ENCODE assay signal across 1 cellular context in the genomic region with DNA sequence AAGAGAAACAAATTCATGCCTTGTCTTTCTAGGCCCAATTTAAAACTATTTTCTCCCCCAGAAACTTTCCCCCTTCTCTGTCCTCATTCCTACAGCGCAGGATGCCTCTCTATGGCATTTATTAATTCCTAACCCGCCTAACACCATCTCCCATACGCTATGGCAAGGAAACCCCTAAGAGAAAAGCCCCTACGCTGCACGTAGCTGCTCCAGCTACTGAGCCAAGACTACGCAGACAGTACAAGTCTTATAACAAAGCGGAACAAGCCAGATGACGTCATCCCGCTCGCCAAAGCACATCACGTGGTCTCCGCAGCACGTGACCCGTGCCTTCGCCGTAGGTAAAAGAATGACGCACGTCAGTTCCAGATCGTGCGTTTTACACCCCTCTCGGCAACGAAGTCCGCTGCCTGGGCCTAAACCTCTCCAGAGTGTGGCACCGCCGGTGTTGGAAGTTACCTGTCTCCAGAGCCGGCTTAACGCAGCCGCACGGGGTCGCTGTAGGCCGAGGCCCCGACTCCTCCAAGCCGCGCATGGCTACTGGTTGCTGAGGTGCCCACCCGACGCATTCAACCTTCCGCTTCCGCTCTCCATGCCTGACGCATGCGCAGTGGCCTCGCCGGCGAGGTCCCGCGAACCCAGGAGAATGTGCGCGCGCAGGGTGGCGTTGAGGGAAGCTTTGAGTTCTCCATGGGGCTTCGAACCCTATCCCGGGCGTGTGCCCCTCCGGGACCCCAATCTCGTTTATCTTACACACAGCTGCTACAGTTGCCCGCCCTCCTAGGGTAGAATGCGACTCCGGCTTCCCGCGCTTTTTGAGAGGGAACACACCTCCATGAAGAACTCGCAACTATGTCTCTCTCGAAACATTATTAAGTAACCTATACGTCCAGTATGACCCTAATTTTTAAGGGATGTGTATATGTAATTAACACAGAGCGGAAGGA.
TF ChIP-seq lines count a peak whose summit lies in the region.

A gene with protein sequence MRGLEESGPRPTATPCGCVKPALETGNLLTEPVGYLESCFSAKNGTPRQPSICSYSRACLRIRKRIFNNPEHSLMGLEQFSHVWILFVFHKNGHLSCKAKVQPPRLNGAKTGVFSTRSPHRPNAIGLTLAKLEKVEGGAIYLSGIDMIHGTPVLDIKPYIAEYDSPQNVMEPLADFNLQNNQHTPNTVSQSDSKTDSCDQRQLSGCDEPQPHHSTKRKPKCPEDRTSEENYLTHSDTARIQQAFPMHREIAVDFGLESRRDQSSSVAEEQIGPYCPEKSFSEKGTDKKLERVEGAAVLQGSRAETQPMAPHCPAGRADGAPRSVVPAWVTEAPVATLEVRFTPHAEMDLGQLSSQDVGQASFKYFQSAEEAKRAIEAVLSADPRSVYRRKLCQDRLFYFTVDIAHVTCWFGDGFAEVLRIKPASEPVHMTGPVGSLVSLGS (minus strand): TSS at position 542 of the 947 bp plus-strand sequence. CDS start 7 bp downstream, at position 535.

TF ChIP-seq in HepG2, 621 proteins besides CTCF, POLR2A, EP300 and RAD21 (continued from another document and continues in another):
- no peak for TF ChIP-seq SMARCC2 (IDR thresholded peaks at IDR 0.05)
- no peak for TF ChIP-seq ZFP62 (CRISPR knock-in tag; IDR thresholded peaks at IDR 0.05)
- no peak for TF ChIP-seq ZNF615 (CRISPR knock-in tag; IDR thresholded peaks at IDR 0.05; ENCODE audit: borderline replicate concordance)
- no peak for TF ChIP-seq ZNF569 (CRISPR knock-in tag; IDR thresholded peaks at IDR 0.05; ENCODE audit: borderline replicate concordance)
- 0 out of 2 replicates have a peak, but pooled peaks have one; percentile 26 for TF ChIP-seq HIC2 (CRISPR knock-in tag; IDR thresholded peaks at IDR 0.05; ENCODE audit: low read depth)
- TF ChIP-seq MATR3 (CRISPR knock-in tag; IDR thresholded peaks at IDR 0.05) = no peak
- peak; percentile 85 for TF ChIP-seq TFDP1 (CRISPR knock-in tag; IDR thresholded peaks at IDR 0.05; ENCODE audit: borderline replicate concordance)
- TF ChIP-seq ZNF749 (CRISPR knock-in tag; IDR thresholded peaks at IDR 0.05; ENCODE audit: borderline replicate concordance) = no peak
- TF ChIP-seq NFATC3 (CRISPR knock-in tag; IDR thresholded peaks at IDR 0.05) = peak; percentile 94; the same call in 1 of the 2 replicates
- peak; percentile 91 for TF ChIP-seq ZNF704 (CRISPR knock-in tag; IDR thresholded peaks at IDR 0.05; ENCODE audit: borderline replicate concordance)
- TF ChIP-seq TP53 (CRISPR knock-in tag; conservative IDR thresholded peaks at IDR 0.05) = peak; percentile 80
- no peak for TF ChIP-seq ZNF7 (CRISPR knock-in tag; IDR thresholded peaks at IDR 0.05)
- peak; percentile 81 for TF ChIP-seq BORCS8-MEF2B (CRISPR knock-in tag; IDR thresholded peaks at IDR 0.05)
- TF ChIP-seq ZNF382 (CRISPR knock-in tag; IDR thresholded peaks at IDR 0.05; ENCODE audit: borderline replicate concordance) = no peak
- TF ChIP-seq MBD4 (IDR thresholded peaks at IDR 0.05; ENCODE audit: borderline replicate concordance, low read length) = no peak
- TF ChIP-seq PAX8 (CRISPR knock-in tag; IDR thresholded peaks at IDR 0.05; ENCODE audit: borderline replicate concordance) = no peak; the same call in 1 of the 2 replicates
- TF ChIP-seq ZNF224 (CRISPR knock-in tag; IDR thresholded peaks at IDR 0.05) = peak; percentile 96
- TF ChIP-seq MED13 (CRISPR knock-in tag; IDR thresholded peaks at IDR 0.05) = peak; percentile 91; the same call in 1 of the 2 replicates
- no peak for TF ChIP-seq ZNF512B (CRISPR knock-in tag; IDR thresholded peaks at IDR 0.05; ENCODE audit: borderline replicate concordance)
- TF ChIP-seq ZNF83 (CRISPR knock-in tag; IDR thresholded peaks at IDR 0.05; ENCODE audit: borderline replicate concordance) = no peak; the same call in 1 of the 2 replicates
- peak; percentile 41 for TF ChIP-seq JARID2 (CRISPR knock-in tag; IDR thresholded peaks at IDR 0.05; ENCODE audit: insufficient replicate concordance)
- TF ChIP-seq ATF4 (CRISPR knock-in tag; IDR thresholded peaks at IDR 0.05) = peak in 1 of 2 experiments; percentile 65; a peak in 2 of 4 replicates
- peak; percentile 68; the same call in 1 of the 2 replicates for TF ChIP-seq ZNF879 (CRISPR knock-in tag; IDR thresholded peaks at IDR 0.05)
- peak; percentile 94 for TF ChIP-seq ZNF766 (CRISPR knock-in tag; IDR thresholded peaks at IDR 0.05; ENCODE audit: borderline replicate concordance)
- TF ChIP-seq CREM (IDR thresholded peaks at IDR 0.05) = peak; percentile 98
- TF ChIP-seq CREM (CRISPR knock-in tag; IDR thresholded peaks at IDR 0.05) = peak; percentile 69
- no peak for TF ChIP-seq SUZ12 (IDR thresholded peaks at IDR 0.05; ENCODE audit: low read depth, low read length)
- TF ChIP-seq FOXK2 (IDR thresholded peaks at IDR 0.05) = no peak
- TF ChIP-seq, protein P1, sequence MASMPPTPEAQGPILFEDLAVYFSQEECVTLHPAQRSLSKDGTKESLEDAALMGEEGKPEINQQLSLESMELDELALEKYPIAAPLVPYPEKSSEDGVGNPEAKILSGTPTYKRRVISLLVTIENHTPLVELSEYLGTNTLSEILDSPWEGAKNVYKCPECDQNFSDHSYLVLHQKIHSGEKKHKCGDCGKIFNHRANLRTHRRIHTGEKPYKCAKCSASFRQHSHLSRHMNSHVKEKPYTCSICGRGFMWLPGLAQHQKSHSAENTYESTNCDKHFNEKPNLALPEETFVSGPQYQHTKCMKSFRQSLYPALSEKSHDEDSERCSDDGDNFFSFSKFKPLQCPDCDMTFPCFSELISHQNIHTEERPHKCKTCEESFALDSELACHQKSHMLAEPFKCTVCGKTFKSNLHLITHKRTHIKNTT (CRISPR knock-in tag; IDR thresholded peaks at IDR 0.05) = no peak
- 0 out of 2 replicates have a peak, but pooled peaks have one; percentile 62 for TF ChIP-seq ZSCAN20 (CRISPR knock-in tag; IDR thresholded peaks at IDR 0.05; ENCODE audit: borderline replicate concordance)
- TF ChIP-seq, protein P2, sequence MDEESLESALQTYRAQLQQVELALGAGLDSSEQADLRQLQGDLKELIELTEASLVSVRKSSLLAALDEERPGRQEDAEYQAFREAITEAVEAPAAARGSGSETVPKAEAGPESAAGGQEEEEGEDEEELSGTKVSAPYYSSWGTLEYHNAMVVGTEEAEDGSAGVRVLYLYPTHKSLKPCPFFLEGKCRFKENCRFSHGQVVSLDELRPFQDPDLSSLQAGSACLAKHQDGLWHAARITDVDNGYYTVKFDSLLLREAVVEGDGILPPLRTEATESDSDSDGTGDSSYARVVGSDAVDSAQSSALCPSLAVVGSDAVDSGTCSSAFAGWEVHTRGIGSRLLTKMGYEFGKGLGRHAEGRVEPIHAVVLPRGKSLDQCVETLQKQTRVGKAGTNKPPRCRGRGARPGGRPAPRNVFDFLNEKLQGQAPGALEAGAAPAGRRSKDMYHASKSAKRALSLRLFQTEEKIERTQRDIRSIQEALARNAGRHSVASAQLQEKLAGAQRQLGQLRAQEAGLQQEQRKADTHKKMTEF (CRISPR knock-in tag; IDR thresholded peaks at IDR 0.05) = peak; percentile 99
- TF ChIP-seq SETDB1 (CRISPR knock-in tag; IDR thresholded peaks at IDR 0.05; ENCODE audit: borderline replicate concordance) = no peak
- TF ChIP-seq, protein P3, sequence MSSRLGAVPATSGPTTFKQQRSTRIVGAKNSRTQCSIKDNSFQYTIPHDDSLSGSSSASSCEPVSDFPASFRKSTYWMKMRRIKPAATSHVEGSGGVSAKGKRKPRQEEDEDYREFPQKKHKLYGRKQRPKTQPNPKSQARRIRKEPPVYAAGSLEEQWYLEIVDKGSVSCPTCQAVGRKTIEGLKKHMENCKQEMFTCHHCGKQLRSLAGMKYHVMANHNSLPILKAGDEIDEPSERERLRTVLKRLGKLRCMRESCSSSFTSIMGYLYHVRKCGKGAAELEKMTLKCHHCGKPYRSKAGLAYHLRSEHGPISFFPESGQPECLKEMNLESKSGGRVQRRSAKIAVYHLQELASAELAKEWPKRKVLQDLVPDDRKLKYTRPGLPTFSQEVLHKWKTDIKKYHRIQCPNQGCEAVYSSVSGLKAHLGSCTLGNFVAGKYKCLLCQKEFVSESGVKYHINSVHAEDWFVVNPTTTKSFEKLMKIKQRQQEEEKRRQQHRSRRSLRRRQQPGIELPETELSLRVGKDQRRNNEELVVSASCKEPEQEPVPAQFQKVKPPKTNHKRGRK (CRISPR knock-in tag; IDR thresholded peaks at IDR 0.05) = 0 out of 2 replicates have a peak, but pooled peaks have one; percentile 36
- TF ChIP-seq JUN (CRISPR knock-in tag; IDR thresholded peaks at IDR 0.05) = peak; percentile 99
- TF ChIP-seq ZNF124 (CRISPR knock-in tag; IDR thresholded peaks at IDR 0.05) = peak; percentile 85; the same call in 1 of the 2 replicates
- TF ChIP-seq ZNF737 (CRISPR knock-in tag; IDR thresholded peaks at IDR 0.05; ENCODE audit: borderline replicate concordance) = peak; percentile 94; the same call in 1 of the 2 replicates
- TF ChIP-seq ZSCAN29 (CRISPR knock-in tag; conservative IDR thresholded peaks at IDR 0.05) = no peak; the same call in none of the 2 replicates
- no peak; the same call in 1 of the 2 replicates for TF ChIP-seq ZNF552 (CRISPR knock-in tag; IDR thresholded peaks at IDR 0.05; ENCODE audit: borderline replicate concordance)
- peak; percentile 80; the same call in 1 of the 2 replicates for TF ChIP-seq ZNF777 (CRISPR knock-in tag; IDR thresholded peaks at IDR 0.05)
- TF ChIP-seq ARID2 (CRISPR knock-in tag; IDR thresholded peaks at IDR 0.05; ENCODE audit: borderline replicate concordance) = peak; percentile 40; the same call in 1 of the 2 replicates
- TF ChIP-seq E2F2 (CRISPR knock-in tag; IDR thresholded peaks at IDR 0.05; ENCODE audit: borderline replicate concordance) = no peak; the same call in 1 of the 2 replicates
- peak; percentile 84 for TF ChIP-seq RXRA (CRISPR knock-in tag; IDR thresholded peaks at IDR 0.05)
